ENCODE assay signal across 1 cellular context in genomic region chr20:35315199-35316020, GRCh38.
TF ChIP-seq lines count a peak whose summit lies in the region.

No MANE protein-coding gene starts in this region.

TF ChIP-seq in GM23338, 12 proteins besides CTCF, POLR2A, EP300 and RAD21 (continued from another document):
- no peak for TF ChIP-seq ETS1 (IDR thresholded peaks at IDR 0.05)
- no peak for TF ChIP-seq REST (IDR thresholded peaks at IDR 0.05; ENCODE audit: unreplicated experiment)
- TF ChIP-seq EZH2 (IDR thresholded peaks at IDR 0.05; ENCODE audit: low read depth, unreplicated experiment): no peak
- no peak for TF ChIP-seq NANOG (IDR thresholded peaks at IDR 0.05; ENCODE audit: borderline replicate concordance)
- TF ChIP-seq ZNF331 (CRISPR knock-in tag; IDR thresholded peaks at IDR 0.05; ENCODE audit: low read depth): no peak
- no peak for TF ChIP-seq POLR2AphosphoS5 (IDR thresholded peaks at IDR 0.05; ENCODE audit: low read depth)
- TF ChIP-seq STAT1 (IDR thresholded peaks at IDR 0.05; ENCODE audit: unreplicated experiment): no peak
